ENCODE assay signal across 32 cellular contexts in genomic region chr1:68164970-68165369, GRCh38.
"Had no signal": no experiment of that assay in that cellular context is flagged by ENCODE, and none has a peak within 500 bp of the region (broad histone marks: within the 10 kb centered on the region; RNA-seq: fewer than 3 reads in every experiment).

No MANE protein-coding gene starts in this region.

- H3K9me3 ChIP-seq: adrenal gland, body of pancreas, breast epithelium had no signal

- H3K27me3 ChIP-seq: adrenal gland, body of pancreas, brain microvascular endothelial cell, breast epithelium had no signal

- ATAC-seq: activated CD8-positive, alpha-beta T cell treated with anti-CD3 and anti-CD28 coated beads for 36 hours; activated naive CD4-positive, alpha-beta T cell treated with anti-CD3 and anti-CD28 coated beads, Interleukin-2, amount 50 U/mL, for 72 hours; activated T-cell treated with anti-CD3 and anti-CD28 coated beads, Interleukin-2, amount 50 U/mL, for 4 hours; activated T-cell treated with anti-CD3 and anti-CD28 coated beads, Interleukin-2, amount 50 U/mL, for 72 hours; activated T-helper 17 cell treated with anti-CD3 and anti-CD28 coated beads, Interleukin-2, amount 50 U/mL, for 72 hours; body of pancreas had no signal

- H3K27ac ChIP-seq: adrenal gland, body of pancreas, brain microvascular endothelial cell, breast epithelium, VCaP had no signal

- H3K36me3 ChIP-seq: breast epithelium had no signal

- DNase-seq: activated B cell treated with CpG ODN at 0.5 μM for 24 hours; activated CD4-positive, alpha-beta memory T cell treated with anti-CD3 and anti-CD28 coated beads for 36 hours; activated CD4-positive, alpha-beta T cell treated with anti-CD3 and anti-CD28 coated beads for 4 hours; activated CD4-positive, alpha-beta T cell treated with anti-CD3 and anti-CD28 coated beads, Interleukin-2, amount 10 ng/mL, durations not matched to agents 24 days and 14 days; activated CD4-positive, alpha-beta T cell treated with anti-CD3 and anti-CD28 coated beads, Interleukin-2, amount 50 U/mL, for 1 hour; activated CD4-positive, alpha-beta T cell treated with anti-CD3 and anti-CD28 coated beads, Interleukin-2, amount 50 U/mL, for 4 hours; activated CD4-positive, CD25-positive, alpha-beta regulatory T cell treated with anti-CD3 and anti-CD28 coated beads, Interleukin-2, amount 50 U/mL, for 72 hours; activated CD8-positive, alpha-beta memory T cell treated with anti-CD3 and anti-CD28 coated beads, Interleukin-2, amount 50 U/mL, for 4 hours; activated CD8-positive, alpha-beta T cell treated with anti-CD3 and anti-CD28 coated beads for 36 hours; activated effector memory CD4-positive, alpha-beta T cell treated with anti-CD3 and anti-CD28 coated beads, Interleukin-2, amount 50 U/mL, for 16 hours; activated gamma-delta T cell treated with Interleukin-2 at 50 U/mL for 16 hours; activated naive CD4-positive, alpha-beta T cell; activated naive CD4-positive, alpha-beta T cell treated with anti-CD3 and anti-CD28 coated beads for 36 hours; activated naive CD4-positive, alpha-beta T cell treated with anti-CD3 and anti-CD28 coated beads, Interleukin-2, amount 50 U/mL, for 16 hours; activated naive CD8-positive, alpha-beta T cell treated with anti-CD3 and anti-CD28 coated beads for 36 hours; activated T-cell treated with anti-CD3 and anti-CD28 coated beads for 4 hours; activated T-cell treated with anti-CD3 and anti-CD28 coated beads, Interleukin-2, amount 50 U/mL, for 1 hour; activated T-cell treated with anti-CD3 and anti-CD28 coated beads, Interleukin-2, amount 50 U/mL, for 4 hours; activated T-cell treated with anti-CD3 and anti-CD28 coated beads, Interleukin-2, amount 50 U/mL, for 72 hours; adrenal gland; amniotic stem cell; aorta; body of pancreas; brain microvascular endothelial cell; central memory CD4-positive, alpha-beta T cell; T-helper 1 cell; T-helper 2 cell; T-helper 9 cell had no signal

- H3K4me3 ChIP-seq: adrenal gland, body of pancreas, breast epithelium had no signal

- H3K4me1 ChIP-seq: adrenal gland, body of pancreas, breast epithelium had no signal
